In genomic region chr5:1057485-1057825, GRCh38 we compare ENCODE assay signal across 29 cellular contexts.
"Had no signal": no experiment of that assay in that cellular context is flagged by ENCODE, and none has a peak within 500 bp of the region (broad histone marks: within the 10 kb centered on the region; RNA-seq: fewer than 3 reads in every experiment).

No MANE protein-coding gene starts in this region.

- H3K4me1 Mint-ChIP-seq: activated B cell treated with CpG ODN at 0.5 μM for 24 hours; activated CD4-positive, alpha-beta T cell treated with anti-CD3 and anti-CD28 coated beads, Interleukin-2, amount 10 ng/mL, durations not matched to agents 24 days and 14 days; activated CD8-positive, alpha-beta memory T cell treated with anti-CD3 and anti-CD28 coated beads, Interleukin-2, amount 10 ng/mL, durations not matched to agents 7 days and 5 days; activated naive CD4-positive, alpha-beta T cell treated with anti-CD3 and anti-CD28 coated beads, Interleukin-2, amount 50 U/mL, for 24 hours; T-cell had no signal

- H3K27ac Mint-ChIP-seq: activated B cell treated with CpG ODN at 0.5 μM for 24 hours; activated CD4-positive, alpha-beta T cell treated with anti-CD3 and anti-CD28 coated beads, Interleukin-2, amount 10 ng/mL, durations not matched to agents 24 days and 14 days; activated CD8-positive, alpha-beta memory T cell treated with anti-CD3 and anti-CD28 coated beads, Interleukin-2, amount 10 ng/mL, durations not matched to agents 7 days and 5 days; activated naive CD4-positive, alpha-beta T cell treated with anti-CD3 and anti-CD28 coated beads, Interleukin-2, amount 50 U/mL, for 24 hours; activated T-cell treated with anti-CD3 and anti-CD28 coated beads, Interleukin-2, amount 50 U/mL, for 24 hours; activated T-helper 1 cell treated with anti-CD3 and anti-CD28 coated beads, Interleukin-12 subunit alpha, Interleukin-12 subunit beta, Interleukin-2, Interleukin-4 antibody, amounts not matched to agents 30 ng/mL and 10 ng/mL and 1 ng/mL, durations not matched to agents 14 hours and 24 hours and 36 hours; T-cell had no signal

- H3K4me3 ChIP-seq: breast epithelium had no signal

- H3K36me3 Mint-ChIP-seq: activated CD8-positive, alpha-beta memory T cell treated with anti-CD3 and anti-CD28 coated beads, Interleukin-2, amount 10 ng/mL, durations not matched to agents 7 days and 5 days; activated naive CD4-positive, alpha-beta T cell treated with anti-CD3 and anti-CD28 coated beads, Interleukin-2, amount 50 U/mL, for 24 hours had no signal

- H3K4me2 ChIP-seq: KMS-11 had no signal

- H3K27me3 ChIP-seq: breast epithelium had no signal

- DNase-seq: activated B cell treated with CpG ODN at 0.5 μM for 24 hours; activated CD4-positive, alpha-beta T cell treated with anti-CD3 and anti-CD28 coated beads for 1 hour; activated CD4-positive, alpha-beta T cell treated with anti-CD3 and anti-CD28 coated beads, Interleukin-2, amount 10 ng/mL, durations not matched to agents 24 days and 14 days; activated CD4-positive, alpha-beta T cell treated with anti-CD3 and anti-CD28 coated beads, Interleukin-2, amount 50 U/mL, for 48 hours; activated CD8-positive, alpha-beta memory T cell treated with anti-CD3 and anti-CD28 coated beads, Interleukin-2, amount 10 ng/mL, durations not matched to agents 7 days and 5 days; activated effector memory CD4-positive, alpha-beta T cell treated with Interleukin-2 at 50 U/mL for 16 hours; activated naive CD4-positive, alpha-beta T cell; activated T-cell treated with anti-CD3 and anti-CD28 coated beads, Interleukin-2, amount 50 U/mL, for 24 hours; NCI-H1092; NCI-H1417; NCI-H1694; NCI-H2029; NCI-H2107; NCI-H2171 treated with DMSO at 0.1 percent for 48 hours; NCI-H345; NCI-H510A; NCI-H526 treated with DMSO at 0.1 percent for 48 hours; NCI-H82; OCI-M1; RPMI8226; SHP77 treated with DMSO at 0.1 percent for 48 hours; T-helper 2 cell; T1000 had no signal

- H3K27ac ChIP-seq: breast epithelium, KMS-11 had no signal

- H3K4me1 ChIP-seq: breast epithelium had no signal

- ATAC-seq: activated CD8-positive, alpha-beta memory T cell treated with anti-CD3 and anti-CD28 coated beads, Interleukin-2, amount 10 ng/mL, durations not matched to agents 7 days and 5 days; Panc1; T-cell had no signal

- H3K9me3 ChIP-seq: breast epithelium had no signal

- H3K4me3 Mint-ChIP-seq: activated B cell treated with CpG ODN at 0.5 μM for 24 hours; activated CD4-positive, alpha-beta T cell treated with anti-CD3 and anti-CD28 coated beads, Interleukin-2, amount 10 ng/mL, durations not matched to agents 24 days and 14 days; activated CD8-positive, alpha-beta memory T cell treated with anti-CD3 and anti-CD28 coated beads, Interleukin-2, amount 10 ng/mL, durations not matched to agents 7 days and 5 days; activated naive CD4-positive, alpha-beta T cell treated with anti-CD3 and anti-CD28 coated beads, Interleukin-2, amount 50 U/mL, for 24 hours; activated T-cell treated with anti-CD3 and anti-CD28 coated beads, Interleukin-2, amount 50 U/mL, for 24 hours; activated T-helper 1 cell treated with anti-CD3 and anti-CD28 coated beads, Interleukin-12 subunit alpha, Interleukin-12 subunit beta, Interleukin-2, Interleukin-4 antibody, amounts not matched to agents 30 ng/mL and 10 ng/mL and 1 ng/mL, durations not matched to agents 14 hours and 24 hours and 36 hours; T-cell had no signal

- H3K27me3 Mint-ChIP-seq: activated B cell treated with CpG ODN at 0.5 μM for 24 hours; activated CD4-positive, alpha-beta T cell treated with anti-CD3 and anti-CD28 coated beads, Interleukin-2, amount 10 ng/mL, durations not matched to agents 24 days and 14 days; activated CD8-positive, alpha-beta memory T cell treated with anti-CD3 and anti-CD28 coated beads, Interleukin-2, amount 10 ng/mL, durations not matched to agents 7 days and 5 days; activated naive CD4-positive, alpha-beta T cell treated with anti-CD3 and anti-CD28 coated beads, Interleukin-2, amount 50 U/mL, for 24 hours; activated T-cell treated with anti-CD3 and anti-CD28 coated beads, Interleukin-2, amount 50 U/mL, for 24 hours; T-cell had no signal

- H3K9me3 Mint-ChIP-seq: activated B cell treated with CpG ODN at 0.5 μM for 24 hours; activated CD4-positive, alpha-beta T cell treated with anti-CD3 and anti-CD28 coated beads, Interleukin-2, amount 10 ng/mL, durations not matched to agents 24 days and 14 days; activated naive CD4-positive, alpha-beta T cell treated with anti-CD3 and anti-CD28 coated beads, Interleukin-2, amount 50 U/mL, for 24 hours; activated T-cell treated with anti-CD3 and anti-CD28 coated beads, Interleukin-2, amount 50 U/mL, for 24 hours; activated T-helper 1 cell treated with anti-CD3 and anti-CD28 coated beads, Interleukin-12 subunit alpha, Interleukin-12 subunit beta, Interleukin-2, Interleukin-4 antibody, amounts not matched to agents 30 ng/mL and 10 ng/mL and 1 ng/mL, durations not matched to agents 14 hours and 24 hours and 36 hours; T-cell had no signal

- H3K36me3 ChIP-seq: breast epithelium had no signal
